Comparison of ENCODE assay signal across 1 cellular context in the genomic region with DNA sequence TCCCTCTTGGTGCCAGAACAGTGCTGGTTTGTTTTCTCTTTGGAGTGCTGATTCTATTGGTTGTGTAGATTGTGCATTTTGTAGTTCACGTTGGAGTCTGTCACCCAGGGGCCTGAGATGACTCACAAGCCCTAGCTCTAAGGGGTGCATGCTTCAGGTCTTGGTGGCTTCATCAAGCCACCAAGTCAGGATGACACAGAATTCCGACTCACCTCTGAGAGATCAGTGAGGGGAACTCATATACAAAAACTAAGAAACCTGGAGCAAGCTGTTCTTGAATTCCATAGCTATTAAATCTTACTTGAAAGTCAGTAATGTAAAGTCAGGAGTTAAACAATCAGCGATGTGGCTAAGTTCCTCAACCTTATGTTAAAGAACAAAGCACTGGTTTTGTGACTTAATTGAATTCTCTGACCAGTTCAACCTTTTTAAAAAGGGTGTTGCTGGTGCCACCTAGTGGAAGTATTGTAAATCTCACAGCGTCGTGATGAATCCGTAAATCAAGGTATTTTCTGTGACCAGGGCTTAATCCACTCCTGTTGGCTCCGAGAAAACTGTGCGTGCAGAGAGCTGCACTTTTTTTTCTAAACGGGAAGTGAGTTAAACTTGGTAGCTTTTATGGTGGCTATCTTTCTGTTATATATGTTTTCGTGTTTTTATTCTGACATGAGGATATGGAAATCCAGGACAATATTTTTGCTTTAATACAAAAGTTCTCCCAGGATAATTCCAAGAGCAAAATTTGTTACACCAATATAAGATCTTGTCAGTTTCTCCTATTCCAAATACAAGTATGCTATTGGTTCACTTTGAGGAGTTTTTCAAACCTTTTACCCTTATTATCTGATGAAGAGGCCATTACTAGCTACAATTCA.
TF ChIP-seq lines count a peak whose summit lies in the region.

No MANE protein-coding gene starts in this region.

TF ChIP-seq in GM23338, 12 proteins besides CTCF, POLR2A, EP300 and RAD21:
- TF ChIP-seq, protein P1, sequence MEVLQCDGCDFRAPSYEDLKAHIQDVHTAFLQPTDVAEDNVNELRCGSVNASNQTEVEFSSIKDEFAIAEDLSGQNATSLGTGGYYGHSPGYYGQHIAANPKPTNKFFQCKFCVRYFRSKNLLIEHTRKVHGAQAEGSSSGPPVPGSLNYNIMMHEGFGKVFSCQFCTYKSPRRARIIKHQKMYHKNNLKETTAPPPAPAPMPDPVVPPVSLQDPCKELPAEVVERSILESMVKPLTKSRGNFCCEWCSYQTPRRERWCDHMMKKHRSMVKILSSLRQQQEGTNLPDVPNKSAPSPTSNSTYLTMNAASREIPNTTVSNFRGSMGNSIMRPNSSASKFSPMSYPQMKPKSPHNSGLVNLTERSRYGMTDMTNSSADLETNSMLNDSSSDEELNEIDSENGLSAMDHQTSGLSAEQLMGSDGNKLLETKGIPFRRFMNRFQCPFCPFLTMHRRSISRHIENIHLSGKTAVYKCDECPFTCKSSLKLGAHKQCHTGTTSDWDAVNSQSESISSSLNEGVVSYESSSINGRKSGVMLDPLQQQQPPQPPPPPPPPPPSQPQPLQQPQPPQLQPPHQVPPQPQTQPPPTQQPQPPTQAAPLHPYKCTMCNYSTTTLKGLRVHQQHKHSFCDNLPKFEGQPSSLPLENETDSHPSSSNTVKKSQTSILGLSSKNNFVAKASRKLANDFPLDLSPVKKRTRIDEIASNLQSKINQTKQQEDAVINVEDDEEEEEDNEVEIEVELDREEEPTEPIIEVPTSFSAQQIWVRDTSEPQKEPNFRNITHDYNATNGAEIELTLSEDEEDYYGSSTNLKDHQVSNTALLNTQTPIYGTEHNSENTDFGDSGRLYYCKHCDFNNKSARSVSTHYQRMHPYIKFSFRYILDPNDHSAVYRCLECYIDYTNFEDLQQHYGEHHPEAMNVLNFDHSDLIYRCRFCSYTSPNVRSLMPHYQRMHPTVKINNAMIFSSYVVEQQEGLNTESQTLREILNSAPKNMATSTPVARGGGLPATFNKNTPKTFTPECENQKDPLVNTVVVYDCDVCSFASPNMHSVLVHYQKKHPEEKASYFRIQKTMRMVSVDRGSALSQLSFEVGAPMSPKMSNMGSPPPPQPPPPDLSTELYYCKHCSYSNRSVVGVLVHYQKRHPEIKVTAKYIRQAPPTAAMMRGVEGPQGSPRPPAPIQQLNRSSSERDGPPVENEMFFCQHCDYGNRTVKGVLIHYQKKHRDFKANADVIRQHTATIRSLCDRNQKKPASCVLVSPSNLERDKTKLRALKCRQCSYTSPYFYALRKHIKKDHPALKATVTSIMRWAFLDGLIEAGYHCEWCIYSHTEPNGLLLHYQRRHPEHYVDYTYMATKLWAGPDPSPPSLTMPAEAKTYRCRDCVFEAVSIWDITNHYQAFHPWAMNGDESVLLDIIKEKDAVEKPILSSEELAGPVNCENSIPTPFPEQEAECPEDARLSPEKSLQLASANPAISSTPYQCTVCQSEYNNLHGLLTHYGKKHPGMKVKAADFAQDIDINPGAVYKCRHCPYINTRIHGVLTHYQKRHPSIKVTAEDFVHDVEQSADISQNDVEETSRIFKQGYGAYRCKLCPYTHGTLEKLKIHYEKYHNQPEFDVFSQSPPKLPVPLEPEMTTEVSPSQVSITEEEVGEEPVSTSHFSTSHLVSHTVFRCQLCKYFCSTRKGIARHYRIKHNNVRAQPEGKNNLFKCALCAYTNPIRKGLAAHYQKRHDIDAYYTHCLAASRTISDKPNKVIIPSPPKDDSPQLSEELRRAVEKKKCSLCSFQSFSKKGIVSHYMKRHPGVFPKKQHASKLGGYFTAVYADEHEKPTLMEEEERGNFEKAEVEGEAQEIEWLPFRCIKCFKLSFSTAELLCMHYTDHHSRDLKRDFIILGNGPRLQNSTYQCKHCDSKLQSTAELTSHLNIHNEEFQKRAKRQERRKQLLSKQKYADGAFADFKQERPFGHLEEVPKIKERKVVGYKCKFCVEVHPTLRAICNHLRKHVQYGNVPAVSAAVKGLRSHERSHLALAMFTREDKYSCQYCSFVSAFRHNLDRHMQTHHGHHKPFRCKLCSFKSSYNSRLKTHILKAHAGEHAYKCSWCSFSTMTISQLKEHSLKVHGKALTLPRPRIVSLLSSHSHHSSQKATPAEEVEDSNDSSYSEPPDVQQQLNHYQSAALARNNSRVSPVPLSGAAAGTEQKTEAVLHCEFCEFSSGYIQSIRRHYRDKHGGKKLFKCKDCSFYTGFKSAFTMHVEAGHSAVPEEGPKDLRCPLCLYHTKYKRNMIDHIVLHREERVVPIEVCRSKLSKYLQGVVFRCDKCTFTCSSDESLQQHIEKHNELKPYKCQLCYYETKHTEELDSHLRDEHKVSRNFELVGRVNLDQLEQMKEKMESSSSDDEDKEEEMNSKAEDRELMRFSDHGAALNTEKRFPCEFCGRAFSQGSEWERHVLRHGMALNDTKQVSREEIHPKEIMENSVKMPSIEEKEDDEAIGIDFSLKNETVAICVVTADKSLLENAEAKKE (CRISPR knock-in tag; IDR thresholded peaks at IDR 0.05), result no peak
- TF ChIP-seq CREB1 (CRISPR knock-in tag; IDR thresholded peaks at IDR 0.05; ENCODE audit: low read depth), result peak; percentile 14; the same call in 1 of the 2 replicates
